9 cellular contexts compared by ENCODE assay signal in the genomic region with DNA sequence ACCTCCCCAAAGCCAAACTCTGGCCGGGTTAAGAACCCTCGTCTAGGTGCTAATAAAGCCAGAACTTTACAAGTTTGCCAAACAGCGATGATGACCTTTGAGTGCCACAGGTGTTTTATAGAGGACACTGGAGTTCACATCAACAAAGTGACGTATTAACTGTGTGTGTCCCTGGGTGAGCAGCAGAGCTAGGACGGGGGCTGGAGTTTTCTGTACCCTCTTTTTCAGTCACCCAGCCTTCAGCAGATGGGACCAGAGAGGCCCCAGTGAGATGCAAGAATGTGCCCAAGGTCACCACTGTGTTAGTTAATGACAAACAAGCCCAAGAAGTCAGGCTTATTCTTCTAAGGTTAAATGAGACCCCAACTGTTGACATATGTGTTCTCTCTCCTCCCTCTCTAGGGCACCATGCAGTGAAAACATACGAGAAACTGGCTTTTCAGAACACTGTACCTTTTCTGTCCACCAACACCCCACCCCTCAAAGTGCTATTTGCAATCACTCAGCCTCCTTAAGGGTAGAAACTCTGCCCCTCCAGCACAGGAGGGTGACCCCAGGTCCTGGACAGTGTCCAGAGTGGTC. TPM values are rescaled to one million over a fixed set of nuclear protein-coding genes. Genes with fewer than 3 reads are reported as not detected.
DNase-seq lines count a peak whose midpoint lies in the region; ATAC-seq and TF ChIP-seq lines count a peak whose summit lies in the region.
"Had no signal": no experiment of that assay in that cellular context is flagged by ENCODE, and none has a peak within 500 bp of the region (broad histone marks: within the 10 kb centered on the region; RNA-seq: fewer than 3 reads in every experiment).

No MANE protein-coding gene starts in this region.

- H3K4me3 ChIP-seq in gastroesophageal sphincter (peak overlapping the region in 1 of 2 donors; percentile 80), prostate gland (peak overlapping the region in 1 of 2 donors; percentile 18)

- no peak for DNase-seq in CD14-positive monocyte (ENCODE audit: low spot score)
- DNase-seq in RWPE1 (ENCODE audit: low spot score), result no peak
- DNase-seq in prostate gland (ENCODE audit: low spot score), result no peak
- no peak for DNase-seq in stimulated activated CD4-positive, alpha-beta T cell treated with anti-CD3 and anti-CD28 coated beads, Interleukin-4, amount 100 ng/mL, for 1 hour
- DNase-seq in amygdala (lab: John Stamatoyannopoulos, UW), result no peak
- no peak for DNase-seq in hepatic stellate cell (ENCODE audit: low spot score)
- DNase-seq: stimulated activated CD4-positive, alpha-beta T cell treated with anti-CD3 and anti-CD28 coated beads, Interleukin-15, amount 100 ng/mL, for 24 hours had no signal

- H3K27ac ChIP-seq in RWPE1 (peak overlapping the region; percentile 97), gastroesophageal sphincter (peak overlapping the region; percentile 85 to 96 (median 95)), prostate gland (peak overlapping the region; percentile 92 to 94)

- H3K27me3 ChIP-seq in gastroesophageal sphincter (no peaks in the 10 kb centered on the region), prostate gland (replicated peaks; ENCODE audit: insufficient read depth) (no peaks in the 10 kb centered on the region)

- TF ChIP-seq POLR2A in gastroesophageal sphincter (IDR thresholded peaks at IDR 0.05), result no peak
- TF ChIP-seq POLR2A in prostate gland (IDR thresholded peaks at IDR 0.05), result no peak

- intact Hi-C loops in CD14-positive monocyte (cut with micrococcal nuclease) (no loop called here), prostate gland (cut with DNase I) (no loop called here)

- H3K27ac Mint-ChIP-seq in CD14-positive monocyte, result peak overlapping the region in 4 of 7 donors; percentile 57 to 79 (median 60)

- H3K36me3 Mint-ChIP-seq in CD14-positive monocyte, result peaks cover 4 to 16% of the 10 kb centered on the region in 2 donors

- peaks cover 0 to 3% (median 0%) of the 10 kb centered on the region in 7 donors for H3K9me3 Mint-ChIP-seq in CD14-positive monocyte

- peaks cover 7 to 16% (median 12%) of the 10 kb centered on the region in 3 donors for H3K27me3 Mint-ChIP-seq in CD14-positive monocyte (ENCODE audit: low read depth in 3 of 3)

- no peak overlapping the region for H3K4me3 Mint-ChIP-seq in CD14-positive monocyte

- ATAC-seq in gastroesophageal sphincter (no peak), GM19452 (IDR thresholded peaks at IDR 0.05; ENCODE audit: unreplicated experiment) (no peak)

- no peak for TF ChIP-seq EP300 in gastroesophageal sphincter (IDR thresholded peaks at IDR 0.05)

- H3K36me3 ChIP-seq in gastroesophageal sphincter (no peaks in the 10 kb centered on the region), prostate gland (no peaks in the 10 kb centered on the region)

- POLR2A ChIA-PET in RWPE1 (lab: Yijun Ruan, JAX; ENCODE audit: low non-redundant PET), result interaction anchor here (2.0 kb wide), 1 partner anchor 20 kb away, joined by 6 read pairs; a partner anchor contains a TSS

- 28 to 60% methylated on average over 2 of the region's 6 CpGs for WGBS in gastroesophageal sphincter (ENCODE audit: low coverage in 1 of 2), 2 donors
- 21% methylated on average over 6 of the region's 6 CpGs for WGBS in prostate gland

- no peak for TF ChIP-seq CTCF in CD14-positive monocyte (IDR thresholded peaks at IDR 0.05)
- TF ChIP-seq CTCF in RWPE1 (conservative IDR thresholded peaks at IDR 0.05; ENCODE audit: low read depth), result no peak
- no peak for TF ChIP-seq CTCF in gastroesophageal sphincter (IDR thresholded peaks at IDR 0.05)
- TF ChIP-seq CTCF in prostate gland (IDR thresholded peaks at IDR 0.05), result no peak

- H3K9me3 ChIP-seq in gastroesophageal sphincter (no peaks in the 10 kb centered on the region), prostate gland (no peaks in the 10 kb centered on the region)

- H3K4me1 ChIP-seq in gastroesophageal sphincter, result peaks cover 16 to 95% (median 76%) of the 10 kb centered on the region in 3 donors
- H3K4me1 ChIP-seq in prostate gland (replicated peaks), result peaks cover 32% of the 10 kb centered on the region

- CTCF ChIA-PET in RWPE1 (lab: Yijun Ruan, JAX), result interaction anchor here (1.5 to 1.9 kb wide), 3 partner anchors 15 to 94 kb away, joined by 3 to 7 read pairs (median 7); no protein-coding TSS in a partner anchor

- H3K4me1 Mint-ChIP-seq in CD14-positive monocyte, result peaks cover 47% of the 10 kb centered on the region

RNA-seq across cellular contexts. Expression of a gene that starts 5.3 kb away (rescaled TPM):
- polyA plus RNA-seq in CD14-positive monocyte, result 1 to 10 TPM; 1.6 to 1.9 TPM
- total RNA-seq in gastroesophageal sphincter (100 to 1,000 TPM in 1 of 4 donors, 10 to 100 TPM in 3; 75.1 to 182 (median 84.2) TPM), prostate gland (100 to 1,000 TPM; 123 to 266 TPM)

RNA-seq across cellular contexts. Expression of a gene that starts 20.0 kb away (rescaled TPM):
- 10 to 100 TPM; 22.1 to 23.1 TPM for polyA plus RNA-seq in CD14-positive monocyte
- total RNA-seq in gastroesophageal sphincter (10 to 100 TPM; 29.3 to 55.3 (median 34.7) TPM), prostate gland (10 to 100 TPM; 29.3 to 57.4 TPM)

RNA-seq across cellular contexts. Expression of a gene that starts 34.9 kb away (rescaled TPM):
- not detected for polyA plus RNA-seq in CD14-positive monocyte
- total RNA-seq in gastroesophageal sphincter, result not detected
- total RNA-seq in prostate gland, result under 1 TPM in 1 of 2 donors, not detected in 1; 0.34 TPM

RNA-seq across cellular contexts. Expression of a gene that starts 35.2 kb away (rescaled TPM):
- polyA plus RNA-seq in CD14-positive monocyte, result under 1 TPM in 1 of 2 donors, not detected in 1; 0.11 TPM
- total RNA-seq in gastroesophageal sphincter (not detected), prostate gland (under 1 TPM in 1 of 2 donors, not detected in 1; 0.51 TPM)

RNA-seq across cellular contexts. Expression of a gene that starts 36.3 kb away (rescaled TPM):
- polyA plus RNA-seq in CD14-positive monocyte, result not detected
- not detected for total RNA-seq in gastroesophageal sphincter
- total RNA-seq in prostate gland, result not detected
